Comparison of ENCODE assay signal across 17 cellular contexts in the genomic region with DNA sequence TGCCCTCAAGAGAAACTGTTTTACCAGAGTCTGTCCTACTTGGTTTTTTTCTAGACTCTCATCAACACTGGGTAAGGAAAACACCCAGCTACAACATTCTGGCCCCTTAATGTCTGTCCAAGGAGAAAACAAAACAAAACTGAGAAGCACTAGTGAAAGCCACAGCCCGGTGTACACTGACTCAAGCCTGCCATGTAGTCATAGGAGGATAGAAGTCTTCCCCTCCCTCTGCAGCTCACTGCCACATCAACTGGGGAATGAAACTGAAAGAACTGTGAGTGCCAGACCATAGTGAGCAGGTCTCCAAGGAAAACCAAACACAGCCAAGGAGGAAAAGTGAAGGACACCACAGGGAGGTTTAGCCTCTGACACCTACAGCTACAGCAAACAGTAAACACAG. TPM values are rescaled to one million over a fixed set of nuclear protein-coding genes. Genes with fewer than 3 reads are reported as not detected.
DNase-seq lines count a peak whose midpoint lies in the region; ATAC-seq, FAIRE-seq and TF ChIP-seq lines count a peak whose summit lies in the region.
"Not testable (repeated sequence)": the region's sequence is repeated elsewhere in the genome, so short reads cannot be mapped to it uniquely, and the experiment has no call there.
"Had no signal": no experiment of that assay in that cellular context is flagged by ENCODE, and none has a peak within 500 bp of the region (broad histone marks: within the 10 kb centered on the region; RNA-seq: fewer than 3 reads in every experiment).

No MANE protein-coding gene starts in this region.

- POLR2A ChIA-PET in activated CD8-positive, alpha-beta T cell treated with anti-CD3 and anti-CD28 coated beads, Interleukin-2, amount 10 ng/mL, durations not matched to agents 7 days and 5 days (lab: Charles Lee), result not testable (repeated sequence)

- H3K36me3 Mint-ChIP-seq in activated CD8-positive, alpha-beta T cell treated with anti-CD3 and anti-CD28 coated beads, Interleukin-2, amount 10 ng/mL, durations not matched to agents 7 days and 5 days (ENCODE audit: low read depth), result not testable (repeated sequence)

- not testable (repeated sequence) for DNase-seq in GM12891 (ENCODE audit: insufficient read length, low spot score); activated CD8-positive, alpha-beta T cell treated with anti-CD3 and anti-CD28 coated beads, Interleukin-2, amount 10 ng/mL, durations not matched to agents 7 days and 5 days; left lung

- not testable (repeated sequence) for H3K4me3 ChIP-seq in left lung

- not testable (repeated sequence) for H3K27me3 ChIP-seq in left lung

- CTCF ChIA-PET in activated CD8-positive, alpha-beta T cell treated with anti-CD3 and anti-CD28 coated beads, Interleukin-2, amount 10 ng/mL, durations not matched to agents 7 days and 5 days (lab: Charles Lee), result not testable (repeated sequence)

- TF ChIP-seq CTCF in left lung (IDR thresholded peaks at IDR 0.05), result not testable (repeated sequence)

- H3K36me3 ChIP-seq in left lung, result not testable (repeated sequence)

- H3K27ac Mint-ChIP-seq in activated CD8-positive, alpha-beta T cell treated with anti-CD3 and anti-CD28 coated beads, Interleukin-2, amount 10 ng/mL, durations not matched to agents 7 days and 5 days, result not testable (repeated sequence)

- intact Hi-C loops in left lung (cut with DNase I), result not testable (repeated sequence)

- not testable (repeated sequence) for H3K27ac ChIP-seq in left lung

- not testable (repeated sequence) for H3K9me3 ChIP-seq in left lung

- TF ChIP-seq POLR2A in GM12891 (IDR thresholded peaks at IDR 0.05; ENCODE audit: low read depth, low read length), result not testable (repeated sequence)

- peak; percentile 100 for ATAC-seq in GM18909 (IDR thresholded peaks at IDR 0.05; ENCODE audit: poor library complexity, unreplicated experiment)
- ATAC-seq in GM21367 (IDR thresholded peaks at IDR 0.05; ENCODE audit: unreplicated experiment), result peak; percentile 99
- ATAC-seq in HG02610 (IDR thresholded peaks at IDR 0.05; ENCODE audit: unreplicated experiment), result peak; percentile 99
- peak; percentile 100 for ATAC-seq in HG03045 (IDR thresholded peaks at IDR 0.05; ENCODE audit: unreplicated experiment)
- ATAC-seq in HG03442 (IDR thresholded peaks at IDR 0.05; ENCODE audit: unreplicated experiment), result peak; percentile 99
- ATAC-seq in activated CD8-positive, alpha-beta T cell treated with anti-CD3 and anti-CD28 coated beads, Interleukin-2, amount 10 ng/mL, durations not matched to agents 7 days and 5 days, result peak; percentile 99
- ATAC-seq in left lung, result peak; percentile 35

- not testable (repeated sequence) for H3K27me3 Mint-ChIP-seq in activated CD8-positive, alpha-beta T cell treated with anti-CD3 and anti-CD28 coated beads, Interleukin-2, amount 10 ng/mL, durations not matched to agents 7 days and 5 days (ENCODE audit: low read depth)

- peaks cover 28% of the 10 kb centered on the region for H3K4me1 Mint-ChIP-seq in activated CD8-positive, alpha-beta T cell treated with anti-CD3 and anti-CD28 coated beads, Interleukin-2, amount 10 ng/mL, durations not matched to agents 7 days and 5 days (ENCODE audit: low read depth)

- not testable (repeated sequence) for H3K4me1 ChIP-seq in left lung

- FAIRE-seq in GM12891 (lab: Jason Lieb, UNC), result peak; percentile 100

- H3K9me3 Mint-ChIP-seq in activated CD8-positive, alpha-beta T cell treated with anti-CD3 and anti-CD28 coated beads, Interleukin-2, amount 10 ng/mL, durations not matched to agents 7 days and 5 days (ENCODE audit: insufficient read depth), result not testable (repeated sequence)

- H3K4me3 Mint-ChIP-seq in activated CD8-positive, alpha-beta T cell treated with anti-CD3 and anti-CD28 coated beads, Interleukin-2, amount 10 ng/mL, durations not matched to agents 7 days and 5 days, result not testable (repeated sequence)

RNA-seq across cellular contexts. Expression of a gene that starts 13.8 kb away (rescaled TPM):
- polyA plus RNA-seq in GM12891 (2012; ENCODE audit: low read depth, missing spikeins), result not detected
- total RNA-seq in activated CD8-positive, alpha-beta T cell treated with anti-CD3 and anti-CD28 coated beads, Interleukin-2, amount 10 ng/mL, durations not matched to agents 7 days and 5 days, result not detected
- total RNA-seq in left lung, result not detected
- total RNA-seq: colonic mucosa, fibroblast of villous mesenchyme, G401, mesenteric fat pad, PC-9, pulmonary artery endothelial cell, spleen, transverse colon had no signal
- polyA plus RNA-seq: BJ, spleen had no signal

RNA-seq across cellular contexts. Expression of a gene that starts 21.7 kb away (rescaled TPM):
- 0.14 TPM for polyA plus RNA-seq in GM12891 (2012; ENCODE audit: low read depth, missing spikeins)
- under 1 TPM; 0.78 to 0.90 TPM for total RNA-seq in activated CD8-positive, alpha-beta T cell treated with anti-CD3 and anti-CD28 coated beads, Interleukin-2, amount 10 ng/mL, durations not matched to agents 7 days and 5 days
- 1 to 10 TPM; 1.2 TPM for total RNA-seq in left lung

Comparison
In these comparisons a context has a peak if more than half of its experiments do, and no peak if none do; other contexts are left out.
1. ATAC-seq: peak in every context shown above with its lines; median percentile 100 in GM18909; 100 in HG03045; 99 in GM21367; 99 in HG02610; 99 in HG03442; 99 in activated CD8-positive, alpha-beta T cell treated with anti-CD3 and anti-CD28 coated beads, Interleukin-2, amount 10 ng/mL, durations not matched to agents 7 days and 5 days; 35 in left lung.